Comparison of ENCODE assay signal across 8 cellular contexts in the genomic region with DNA sequence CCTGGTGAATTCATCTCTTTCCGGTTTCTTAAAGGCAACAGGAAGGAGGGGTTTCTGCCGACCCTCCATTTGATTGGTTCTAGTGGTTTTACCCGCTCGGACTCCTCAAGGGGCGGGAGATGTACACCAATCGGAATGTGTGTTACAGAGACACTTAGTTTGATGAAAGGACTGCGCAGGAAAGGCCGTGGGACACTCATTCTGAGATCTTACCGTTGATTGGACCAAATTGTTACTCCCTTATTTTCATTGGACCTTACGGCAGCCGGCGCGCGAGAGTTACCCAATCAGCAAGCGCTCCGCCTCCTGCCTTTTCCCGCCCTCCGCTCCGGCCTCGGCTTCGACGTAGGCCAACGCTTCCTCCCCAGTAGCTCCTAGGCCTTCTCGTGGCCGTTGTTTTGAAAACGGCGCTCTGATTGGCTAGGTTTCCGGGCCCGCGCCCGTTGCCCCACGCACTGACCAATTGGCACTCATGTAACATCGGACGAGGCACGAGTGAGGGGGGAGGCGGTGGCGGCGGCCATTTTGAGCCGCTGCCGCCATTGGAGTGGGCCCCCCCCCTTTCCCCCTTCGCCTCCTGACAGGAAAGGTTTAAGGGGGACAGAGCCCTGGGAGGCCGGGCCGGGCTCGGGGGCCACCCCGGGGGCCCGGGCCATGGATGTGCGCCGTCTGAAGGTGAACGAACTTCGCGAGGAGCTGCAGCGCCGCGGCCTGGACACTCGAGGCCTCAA. TPM values are rescaled to one million over a fixed set of nuclear protein-coding genes. Genes with fewer than 3 reads are reported as not detected.
A peak's percentile ranks its signal among the peaks of the same experiment; 100 is the strongest.
DNase-seq lines count a peak whose midpoint lies in the region; ATAC-seq, FAIRE-seq and TF ChIP-seq lines count a peak whose summit lies in the region.

TSS of gene HNRNPUL1 (plus strand) at position 523 of the 731 bp plus-strand sequence. CDS start at position 655, 132 bp downstream.

- peak within 1 kb of the TSS; percentile 95 to 99 for H3K4me2 ChIP-seq in H1 (ENCODE audit: insufficient read depth in 1 of 2, low read depth in 2 of 2, low read length in 2 of 2)

- peak within 1 kb of the TSS; percentile 93 for H3K56ac ChIP-seq in H1 (replicated peaks; ENCODE audit: insufficient read length, low read depth, low read length)

- H3K4me3 Mint-ChIP-seq in activated CD8-positive, alpha-beta memory T cell treated with anti-CD3 and anti-CD28 coated beads, Interleukin-2, amount 10 ng/mL, durations not matched to agents 7 days and 5 days, result peak within 1 kb of the TSS; percentile 79
- peak within 1 kb of the TSS; percentile 97 for H3K4me3 Mint-ChIP-seq in memory B cell

- peak within 1 kb of the TSS; percentile 100 for H4K8ac ChIP-seq in H1 (ENCODE audit: extremely low read depth, insufficient read depth, low read length)

- peak within 1 kb of the TSS; percentile 100 for H3K9ac ChIP-seq in NT2/D1 (ENCODE audit: insufficient read length, low read depth)
- peak within 1 kb of the TSS; percentile 97 to 100 (median 99) for H3K9ac ChIP-seq in H1 (replicated peaks in 1 of 4; ENCODE audit: extremely low read depth in 1 of 4, low read depth in 3 of 4, low read length in 3 of 4)

- H3K27me3 Mint-ChIP-seq in activated CD8-positive, alpha-beta memory T cell treated with anti-CD3 and anti-CD28 coated beads, Interleukin-2, amount 10 ng/mL, durations not matched to agents 7 days and 5 days, result no peaks in the 10 kb centered on the region
- no peaks in the 10 kb centered on the region for H3K27me3 Mint-ChIP-seq in memory B cell

- peaks cover 2 to 4% of the 10 kb centered on the region in 2 experiments for H4K20me1 ChIP-seq in H1 (replicated peaks in 1 of 2; ENCODE audit: control insufficient read depth in 1 of 2, insufficient read depth in 2 of 2, low read length in 2 of 2)

- peaks cover 31% of the 10 kb centered on the region for H3K36me3 Mint-ChIP-seq in activated CD8-positive, alpha-beta memory T cell treated with anti-CD3 and anti-CD28 coated beads, Interleukin-2, amount 10 ng/mL, durations not matched to agents 7 days and 5 days
- H3K36me3 Mint-ChIP-seq in memory B cell, result peaks cover 3% of the 10 kb centered on the region

- in situ Hi-C loops in Caki2 (cut with HindIII; ENCODE audit: low pct_unique_long_range_greater_than_20kb, low sequenced_read_pairs), result no loop called here

- H2BK5ac ChIP-seq in H1 (ENCODE audit: low read depth, low read length), result peak within 1 kb of the TSS; percentile 97

- peak; percentile 97 for FAIRE-seq in H1 (lab: Jason Lieb, UNC)

- peak; percentile 100 for DNase-seq in Caki2 (ENCODE audit: low read depth)
- DNase-seq in HUDEP-2 (lab: John Stamatoyannopoulos, UW; ENCODE audit: unreplicated experiment in 76 of 76), result peak; percentile 95 to 100 (median 100)
- DNase-seq in NT2/D1 (ENCODE audit: low read depth, low spot score), result peak; percentile 98
- peak; percentile 99 for DNase-seq in activated CD8-positive, alpha-beta memory T cell treated with anti-CD3 and anti-CD28 coated beads, Interleukin-2, amount 10 ng/mL, durations not matched to agents 7 days and 5 days
- DNase-seq in H1 (ENCODE audit: low read depth in 1 of 2, low spot score in 2 of 2), result peak; percentile 100
- DNase-seq in memory B cell (ENCODE audit: low spot score in 2 of 2), result peak; percentile 100
- peak; percentile 93 for DNase-seq in stimulated activated CD8-positive, alpha-beta memory T cell treated with anti-CD3 and anti-CD28 coated beads, Interleukin-12 subunit alpha, Interleukin-12 subunit beta, amount 100 ng/mL, for 24 hours (ENCODE audit: extremely low read depth)

- peak within 1 kb of the TSS; percentile 92 for H4K91ac ChIP-seq in H1 (replicated peaks; ENCODE audit: insufficient read length, low read length)

- peak in 1 of 2 experiments; percentile 68; a peak in 2 of 3 replicates for TF ChIP-seq POLR2A in H1 (IDR thresholded peaks at IDR 0.05; ENCODE audit: control extremely low read depth in 1 of 2, low read depth in 2 of 2, low read length in 2 of 2)

- TF ChIP-seq RAD21 in H1 (IDR thresholded peaks at IDR 0.05 in 1 of 2, conservative IDR thresholded peaks at IDR 0.05 in 1 of 2; ENCODE audit: low read depth in 2 of 2, low read length in 2 of 2), result no peak

- H3K9me3 Mint-ChIP-seq in activated CD8-positive, alpha-beta memory T cell treated with anti-CD3 and anti-CD28 coated beads, Interleukin-2, amount 10 ng/mL, durations not matched to agents 7 days and 5 days (ENCODE audit: low read depth), result no peaks in the 10 kb centered on the region
- no peaks in the 10 kb centered on the region for H3K9me3 Mint-ChIP-seq in memory B cell

- H3K18ac ChIP-seq in H1 (ENCODE audit: extremely low read depth, low read length), result peak within 1 kb of the TSS; percentile 97

- no peak; a peak in 1 of 4 replicates for TF ChIP-seq CTCF in H1 (IDR thresholded peaks at IDR 0.05; ENCODE audit: control extremely low read depth in 1 of 3, insufficient read depth in 1 of 3, low read depth in 1 of 3, low read length in 3 of 3)

- peaks cover 2% of the 10 kb centered on the region for H3K4me1 ChIP-seq in NT2/D1 (ENCODE audit: insufficient read depth, insufficient read length)
- H3K4me1 ChIP-seq in H1 (replicated peaks in 1 of 4; ENCODE audit: control insufficient read depth in 3 of 4, insufficient read depth in 4 of 4, low read length in 3 of 4), result peaks cover 0 to 10% (median 5%) of the 10 kb centered on the region in 4 experiments; a peak in 6 of 7 replicates

- peaks cover 53% of the 10 kb centered on the region for H3K36me3 ChIP-seq in NT2/D1 (ENCODE audit: insufficient read depth, insufficient read length, low read length)
- peaks cover 10 to 25% (median 15%) of the 10 kb centered on the region in 4 experiments for H3K36me3 ChIP-seq in H1 (ENCODE audit: control insufficient read depth in 2 of 4, insufficient read depth in 4 of 4, low read length in 3 of 4)

- TF ChIP-seq EP300 in H1 (IDR thresholded peaks at IDR 0.05; ENCODE audit: borderline replicate concordance in 1 of 2, low read depth in 2 of 2, low read length in 2 of 2), result no peak

- WGBS in H1 (ENCODE audit: extremely low coverage in 1 of 2, insufficient coverage in 1 of 2, insufficient read length in 1 of 2, insufficient replicate concordance in 2 of 2, low coverage in 1 of 2, low lambda C conversion rate in 2 of 2, missing lambda C conversion rate in 1 of 2), 2 experiments, result 2% methylated on average over 37 of the region's 55 CpGs; no CpG with 5 or more reads in 1 of the 2 experiments

- peaks cover 36% of the 10 kb centered on the region for H3K4me1 Mint-ChIP-seq in activated CD8-positive, alpha-beta memory T cell treated with anti-CD3 and anti-CD28 coated beads, Interleukin-2, amount 10 ng/mL, durations not matched to agents 7 days and 5 days
- H3K4me1 Mint-ChIP-seq in memory B cell, result peaks cover 37% of the 10 kb centered on the region

- H4K5ac ChIP-seq in H1 (ENCODE audit: insufficient read length, low read depth, low read length), result peak within 1 kb of the TSS; percentile 95

- H2BK120ac ChIP-seq in H1 (replicated peaks; ENCODE audit: low read depth, low read length), result peak within 1 kb of the TSS; percentile 44

- H3K4ac ChIP-seq in H1 (replicated peaks; ENCODE audit: insufficient read length, low read depth, low read length), result peak within 1 kb of the TSS; percentile 96

- CTCF ChIA-PET in activated CD8-positive, alpha-beta memory T cell treated with anti-CD3 and anti-CD28 coated beads, Interleukin-2, amount 10 ng/mL, durations not matched to agents 7 days and 5 days (lab: Charles Lee), result interaction anchor here (0.8 to 8.7 kb wide), 18 partner anchors 11 to 660 kb away, joined by 3 to 110 read pairs (median 7); partner anchors contain the start of genes CCDC97 and DMAC2
- CTCF ChIA-PET in H1 (lab: Charles Lee; ENCODE audit: partially characterized antibody), result interaction anchor here (0.6 to 4.8 kb wide), 12 partner anchors 15 to 200 kb away, joined by 3 to 89 read pairs (median 3); no protein-coding TSS in a partner anchor

- peaks cover 14% of the 10 kb centered on the region for H3K23me2 ChIP-seq in H1 (ENCODE audit: low read depth, low read length)

- H2BK15ac ChIP-seq in H1 (ENCODE audit: low read length), result no peak within 1 kb of the TSS

- peaks cover 11% of the 10 kb centered on the region for H3K79me1 ChIP-seq in H1 (ENCODE audit: low read depth, low read length)

- H2AFZ ChIP-seq in H1 (ENCODE audit: low read length), result peak within 1 kb of the TSS; percentile 54; the same call in 1 of the 2 replicates

- H3K9me3 ChIP-seq in NT2/D1 (ENCODE audit: insufficient read depth, low read length), result no peaks in the 10 kb centered on the region
- H3K9me3 ChIP-seq in H1 (ENCODE audit: insufficient read depth in 2 of 2, low read depth in 1 of 2, low read length in 1 of 2), result no peaks in the 10 kb centered on the region

- H2BK12ac ChIP-seq in H1 (ENCODE audit: low read depth, low read length), result peak within 1 kb of the TSS; percentile 55; the same call in 1 of the 2 replicates

- H3K14ac ChIP-seq in H1 (ENCODE audit: insufficient read length), result peak within 1 kb of the TSS; percentile 4

- POLR2A ChIA-PET in H1 (lab: Charles Lee; ENCODE audit: partially characterized antibody), result interaction anchor here (0.6 to 38.6 kb wide), 41 partner anchors 8 to 651 kb away, joined by 3 to 579 read pairs (median 5); partner anchors contain the start of genes ACTMAP, AXL, B9D2 and CCDC97

- H3K27me3 ChIP-seq in NT2/D1 (ENCODE audit: insufficient read depth, insufficient read length), result no peaks in the 10 kb centered on the region
- H3K27me3 ChIP-seq in H1 (replicated peaks in 1 of 4; ENCODE audit: control insufficient read depth in 3 of 4, extremely low read depth in 1 of 4, insufficient read depth in 3 of 4, low read length in 3 of 4), result no peaks in the 10 kb centered on the region

- no peak within 1 kb of the TSS for H2BK20ac ChIP-seq in H1 (ENCODE audit: low read length)

- H3K27ac ChIP-seq in H1 (ENCODE audit: low read depth, low read length), result peak within 1 kb of the TSS; percentile 99

- H3K4me3 ChIP-seq in NT2/D1 (ENCODE audit: insufficient read length, low read depth) (peak within 1 kb of the TSS; percentile 85), H1 (ENCODE audit: extremely low read depth in 1 of 4, insufficient read depth in 2 of 4, low read depth in 3 of 4, low read length in 4 of 4) (peak within 1 kb of the TSS; percentile 82 to 100 (median 98))

- peaks cover 36 to 51% of the 10 kb centered on the region in 2 experiments for H3K79me2 ChIP-seq in H1 (ENCODE audit: control insufficient read depth in 1 of 2, insufficient read depth in 2 of 2, low read length in 2 of 2)

- peak within 1 kb of the TSS; percentile 27 for H3K23ac ChIP-seq in H1 (ENCODE audit: insufficient read length)

- ATAC-seq in GM21381 (IDR thresholded peaks at IDR 0.05; ENCODE audit: unreplicated experiment) (peak; percentile 68), memory B cell (ENCODE audit: low read depth) (peak; percentile 62)
- ATAC-seq in activated CD8-positive, alpha-beta memory T cell treated with anti-CD3 and anti-CD28 coated beads, Interleukin-2, amount 10 ng/mL, durations not matched to agents 7 days and 5 days, result peak; percentile 68

- H3K27ac Mint-ChIP-seq in activated CD8-positive, alpha-beta memory T cell treated with anti-CD3 and anti-CD28 coated beads, Interleukin-2, amount 10 ng/mL, durations not matched to agents 7 days and 5 days, result peak within 1 kb of the TSS; percentile 99
- H3K27ac Mint-ChIP-seq in memory B cell, result peak within 1 kb of the TSS; percentile 99

- H2AK5ac ChIP-seq in H1 (ENCODE audit: low read depth, low read length), result peak within 1 kb of the TSS; percentile 76

RNA-seq across cellular contexts. Expression of gene HNRNPUL1, which starts in this region (rescaled TPM):
- total RNA-seq in Caki2 (2014; rRNA removed; shearing (Covaris generic); ENCODE audit: low replicate concordance), result 136 and 137 TPM in 2 replicates
- total RNA-seq in activated CD8-positive, alpha-beta memory T cell treated with anti-CD3 and anti-CD28 coated beads, Interleukin-2, amount 10 ng/mL, durations not matched to agents 7 days and 5 days, result 100 to 1,000 TPM; 342 to 348 TPM
- total RNA-seq in H1 (2021; fragmentation: NEBNext Ultra II Directional; extraction: Animal tissue kit (Norgen Biotek cat#: 25700)), result 264 and 268 TPM in 2 replicates
- 99.5 and 157 TPM in 2 replicates for polyA plus RNA-seq in H1 (2011; rRNA removed)
- polyA plus RNA-seq in H1 (2011; cell fraction: cytosol; rRNA removed), result 56.3 TPM
- 88.3 TPM for polyA plus RNA-seq in H1 (2011; cell fraction: nucleus; rRNA removed)
- 160 to 208 TPM (median 194 TPM) in 4 replicates for polyA plus RNA-seq in H1 (2012, experiment 1 of 2)
- 135 TPM for polyA plus RNA-seq in H1 (2012, experiment 2 of 2)
- 206 TPM for polyA plus RNA-seq in H1 (2013, experiment 1 of 2)
- polyA plus RNA-seq in H1 (2013, experiment 2 of 2), result 213 TPM
- 91.8 and 93.7 TPM in 2 replicates for polyA minus RNA-seq in H1 (2011; rRNA and poly(A)+ RNA removed)
- 73.7 TPM for polyA minus RNA-seq in H1 (2011; cell fraction: cytosol; rRNA and poly(A)+ RNA removed)
- 84.1 TPM for polyA minus RNA-seq in H1 (2011; cell fraction: nucleus; rRNA and poly(A)+ RNA removed)

Comparison
In these comparisons a context has a peak if more than half of its experiments do, and no peak if none do; other contexts are left out.
1. Peak in every context shown above with its lines: DNase-seq, ATAC-seq, H3K4me3 ChIP-seq and H3K27ac ChIP-seq.